Comparison of ENCODE assay signal across 8 cellular contexts in genomic region chr3:179148446-179149238, GRCh38. TPM values are rescaled to one million over a fixed set of nuclear protein-coding genes. Genes with fewer than 3 reads are reported as not detected.
DNase-seq lines count a peak whose midpoint lies in the region; ATAC-seq and TF ChIP-seq lines count a peak whose summit lies in the region.

No MANE protein-coding gene starts in this region.

- peaks cover 2% of the 10 kb centered on the region; the same call in 1 of the 2 replicates for H3K36me3 ChIP-seq in DOHH2 (ENCODE audit: control insufficient read depth, low read length)
- H3K36me3 ChIP-seq in SU-DHL-6 (ENCODE audit: low read length) = no peaks in the 10 kb centered on the region

- H3K27ac Mint-ChIP-seq in activated naive CD8-positive, alpha-beta T cell treated with anti-CD3 and anti-CD28 coated beads, Interleukin-2, amount 50 U/mL, for 24 hours = peak overlapping the region; percentile 95

- H3F3A ChIP-seq in DOHH2 (ENCODE audit: control insufficient read depth, insufficient read depth) (0 out of 2 replicates have a peak, but pooled peaks cover 6% of the 10 kb centered on the region), SU-DHL-6 (ENCODE audit: insufficient read depth) (0 out of 2 replicates have a peak, but pooled peaks cover 3% of the 10 kb centered on the region)

- H3K79me2 ChIP-seq in DOHH2 (ENCODE audit: control insufficient read depth, low read length) = peaks cover 52% of the 10 kb centered on the region
- peaks cover 43% of the 10 kb centered on the region for H3K79me2 ChIP-seq in SU-DHL-6 (ENCODE audit: insufficient read depth, low read length)

- peak overlapping the region; percentile 68 for H3K27ac ChIP-seq in DOHH2 (ENCODE audit: low read depth, low read length)
- H3K27ac ChIP-seq in SU-DHL-6 (ENCODE audit: low read depth, low read length) = peak overlapping the region; percentile 70

- ATAC-seq in GM21423 (IDR thresholded peaks at IDR 0.05; ENCODE audit: unreplicated experiment) (peak; percentile 21), left cardiac atrium (peak; percentile 29 to 38)
- peak; percentile 9 for ATAC-seq in activated naive CD8-positive, alpha-beta T cell treated with anti-CD3 and anti-CD28 coated beads, Interleukin-2, amount 50 U/mL, for 24 hours

- H4K20me1 ChIP-seq in DOHH2 (ENCODE audit: control insufficient read depth, insufficient read depth, low read depth, low read length) = peaks cover 14% of the 10 kb centered on the region
- H4K20me1 ChIP-seq in SU-DHL-6 (ENCODE audit: low read depth, low read length) = peaks cover 27% of the 10 kb centered on the region

- intact Hi-C loops in left cardiac atrium (cut with DNase I) = loop anchor here (5.0 to 10.0 kb wide), 4 partner anchors 49 to 169 kb away; no protein-coding TSS in a partner anchor
- intact Hi-C loops in posterior vena cava (cut with DNase I) = loop anchor here (5.0 to 10.0 kb wide), 2 partner anchors 116 to 174 kb away; partner anchors contain the start of gene ZNF639 (in 1 of the 2)

- H3K4me3 Mint-ChIP-seq in activated naive CD8-positive, alpha-beta T cell treated with anti-CD3 and anti-CD28 coated beads, Interleukin-2, amount 50 U/mL, for 24 hours = no peak overlapping the region

- no peaks in the 10 kb centered on the region for H3K9me2 ChIP-seq in DOHH2 (replicated peaks; ENCODE audit: control insufficient read depth, low read length)
- no peaks in the 10 kb centered on the region for H3K9me2 ChIP-seq in SU-DHL-6 (replicated peaks; ENCODE audit: insufficient read depth, low read length)

- H3K9ac ChIP-seq in SU-DHL-6 (ENCODE audit: low read length) = peak overlapping the region; percentile 89

- H3K27me3 Mint-ChIP-seq in activated naive CD8-positive, alpha-beta T cell treated with anti-CD3 and anti-CD28 coated beads, Interleukin-2, amount 50 U/mL, for 24 hours = peaks cover 2% of the 10 kb centered on the region

- H3K4me3 ChIP-seq in DOHH2 (ENCODE audit: low read length) (peak overlapping the region; percentile 85), SU-DHL-6 (ENCODE audit: insufficient read depth, low read length, poor library complexity, severe bottlenecking) (peak overlapping the region; percentile 77)

- H2AFZ ChIP-seq in SU-DHL-6 (ENCODE audit: low read depth, low read length, severe bottlenecking) = peak overlapping the region; percentile 73

- H3K36me3 Mint-ChIP-seq in activated naive CD8-positive, alpha-beta T cell treated with anti-CD3 and anti-CD28 coated beads, Interleukin-2, amount 50 U/mL, for 24 hours (ENCODE audit: low read depth) = no peaks in the 10 kb centered on the region

- H3K9me3 Mint-ChIP-seq in activated naive CD8-positive, alpha-beta T cell treated with anti-CD3 and anti-CD28 coated beads, Interleukin-2, amount 50 U/mL, for 24 hours = no peaks in the 10 kb centered on the region

- peak overlapping the region; percentile 84 for H3K4me2 ChIP-seq in DOHH2 (ENCODE audit: low read length)
- H3K4me2 ChIP-seq in SU-DHL-6 (ENCODE audit: low read depth, low read length, poor library complexity, severe bottlenecking) = peak overlapping the region; percentile 86

- H3K27me3 ChIP-seq in DOHH2 (ENCODE audit: control insufficient read depth, low read length) (no peaks in the 10 kb centered on the region), SU-DHL-6 (ENCODE audit: low read length) (no peaks in the 10 kb centered on the region)

- TF ChIP-seq CTCF in DOHH2 (IDR thresholded peaks at IDR 0.05; ENCODE audit: low read depth, low read length, poor library complexity, severe bottlenecking) = no peak
- no peak for TF ChIP-seq CTCF in SU-DHL-6 (IDR thresholded peaks at IDR 0.05; ENCODE audit: insufficient read depth, low read length, poor library complexity, severe bottlenecking)

- H3K4me1 Mint-ChIP-seq in activated naive CD8-positive, alpha-beta T cell treated with anti-CD3 and anti-CD28 coated beads, Interleukin-2, amount 50 U/mL, for 24 hours = peaks cover 38% of the 10 kb centered on the region

- no peaks in the 10 kb centered on the region for H3K9me3 ChIP-seq in DOHH2 (ENCODE audit: control insufficient read depth, insufficient read depth, low read length)
- H3K9me3 ChIP-seq in SU-DHL-6 (ENCODE audit: insufficient read depth, low read length) = no peaks in the 10 kb centered on the region

- peaks cover 26% of the 10 kb centered on the region for H3K4me1 ChIP-seq in DOHH2 (ENCODE audit: control insufficient read depth, low read length)

- DNase-seq in HUDEP-2 (lab: John Stamatoyannopoulos, UW; ENCODE audit: unreplicated experiment in 76 of 76) (peak in 43 of 76 experiments; percentile 3 to 61 (median 34)), left cardiac atrium (peak; percentile 60), posterior vena cava (ENCODE audit: low spot score) (peak; percentile 87), ureter (ENCODE audit: low spot score) (peak; percentile 52)
- DNase-seq in activated naive CD8-positive, alpha-beta T cell treated with anti-CD3 and anti-CD28 coated beads, Interleukin-2, amount 50 U/mL, for 24 hours = peak; percentile 57

RNA-seq across cellular contexts. Expression of gene PIK3CA, which starts 0.5 kb away (rescaled TPM):
- total RNA-seq in left cardiac atrium (10 to 100 TPM; 22.0 to 23.1 TPM), posterior vena cava (10 to 100 TPM; 34.9 to 46.9 TPM), ureter (22.5 TPM)

Comparison
In these comparisons a context has a peak if more than half of its experiments do, and no peak if none do; other contexts are left out.
1. Peak in every context shown above with its lines: DNase-seq, ATAC-seq, H3K4me3 ChIP-seq and H3K27ac ChIP-seq.
2. DNase-seq: peak in every context shown above with its lines; median percentile 87 in posterior vena cava; 60 in left cardiac atrium; 57 in activated naive CD8-positive, alpha-beta T cell treated with anti-CD3 and anti-CD28 coated beads, Interleukin-2, amount 50 U/mL, for 24 hours; 52 in ureter; 34 in HUDEP-2.